22 cellular contexts compared by ENCODE assay signal in genomic region chr10:75353183-75353582, GRCh38. TPM values are rescaled to one million over a fixed set of nuclear protein-coding genes. Genes with fewer than 3 reads are reported as not detected.
DNase-seq lines count a peak whose midpoint lies in the region; ATAC-seq and TF ChIP-seq lines count a peak whose summit lies in the region.
"Had no signal": no experiment of that assay in that cellular context is flagged by ENCODE, and none has a peak within 500 bp of the region (broad histone marks: within the 10 kb centered on the region; RNA-seq: fewer than 3 reads in every experiment).

No MANE protein-coding gene starts in this region.

- H3K4me3 ChIP-seq in endodermal cell (ENCODE audit: low read length) (no peak overlapping the region), right lobe of liver (no peak overlapping the region), ovary (no peak overlapping the region)
- H3K4me3 ChIP-seq: BLaER1 had no signal

- H3K9me3 Mint-ChIP-seq in endodermal cell (no peaks in the 10 kb centered on the region), immature natural killer cell (no peaks in the 10 kb centered on the region)
- H3K9me3 Mint-ChIP-seq in activated T-helper 17 cell treated with anti-CD3 and anti-CD28 coated beads, Interleukin-2, amount 50 U/mL, for 72 hours, result no peaks in the 10 kb centered on the region
- H3K9me3 Mint-ChIP-seq: CD4-positive, alpha-beta T cell; HFFc6 had no signal

- no peak overlapping the region for H3K4me3 Mint-ChIP-seq in endodermal cell
- no peak overlapping the region for H3K4me3 Mint-ChIP-seq in activated T-helper 17 cell treated with anti-CD3 and anti-CD28 coated beads, Interleukin-2, amount 50 U/mL, for 72 hours
- H3K4me3 Mint-ChIP-seq in immature natural killer cell, result no peak overlapping the region
- H3K4me3 Mint-ChIP-seq: CD4-positive, alpha-beta T cell; HFFc6 had no signal

- TF ChIP-seq EP300 in ovary (IDR thresholded peaks at IDR 0.05), result no peak

- DNase-seq in endodermal cell (peak; percentile 37), right lobe of liver (no peak), ovary (peak in 3 of 5 donors; percentile 22 to 48 (median 45)), iPS-NIHi11 (ENCODE audit: low spot score) (no peak), sciatic nerve (ENCODE audit: low spot score) (no peak), immature natural killer cell (no peak)
- DNase-seq: CD4-positive, alpha-beta T cell; COR-L47; DMS79; H7; HFFc6; KBM-7; NCI-H1092; NCI-H1436; NCI-H187 treated with DMSO at 0.1 percent for 48 hours; NCI-H2107; NCI-H446 treated with DMSO at 0.1 percent for 48 hours; NCI-H526 treated with DMSO at 0.1 percent for 48 hours; OCI-M1 had no signal

- ATAC-seq in right lobe of liver, result peak in 3 of 4 donors; percentile 29 to 48 (median 34)
- no peak for ATAC-seq in activated T-helper 17 cell treated with anti-CD3 and anti-CD28 coated beads, Interleukin-2, amount 50 U/mL, for 72 hours (replicated peaks)
- no peak for ATAC-seq in sciatic nerve

- H3K27me3 Mint-ChIP-seq in endodermal cell (ENCODE audit: insufficient read depth), result peaks cover 3% of the 10 kb centered on the region
- H3K27me3 Mint-ChIP-seq in activated T-helper 17 cell treated with anti-CD3 and anti-CD28 coated beads, Interleukin-2, amount 50 U/mL, for 72 hours, result peaks cover 6% of the 10 kb centered on the region
- H3K27me3 Mint-ChIP-seq in immature natural killer cell (ENCODE audit: low read depth in 3 of 3), result peaks cover 3 to 13% (median 3%) of the 10 kb centered on the region in 3 donors

- H3K27ac Mint-ChIP-seq in endodermal cell (no peak overlapping the region), immature natural killer cell (no peak overlapping the region)
- H3K27ac Mint-ChIP-seq in activated T-helper 17 cell treated with anti-CD3 and anti-CD28 coated beads, Interleukin-2, amount 50 U/mL, for 72 hours, result no peak overlapping the region
- H3K27ac Mint-ChIP-seq: CD4-positive, alpha-beta T cell; HFFc6 had no signal

- no peak for TF ChIP-seq POLR2A in right lobe of liver (IDR thresholded peaks at IDR 0.05)
- TF ChIP-seq POLR2A in ovary (IDR thresholded peaks at IDR 0.05), result no peak

- H3K27me3 ChIP-seq in endodermal cell (ENCODE audit: control insufficient read depth, insufficient read depth, low read length, poor library complexity, severe bottlenecking) (no peaks in the 10 kb centered on the region), right lobe of liver (no peaks in the 10 kb centered on the region), ovary (no peaks in the 10 kb centered on the region)
- H3K27me3 ChIP-seq: BLaER1 had no signal

- H3K36me3 Mint-ChIP-seq in endodermal cell (ENCODE audit: low read depth) (no peaks in the 10 kb centered on the region), immature natural killer cell (no peaks in the 10 kb centered on the region)
- no peaks in the 10 kb centered on the region for H3K36me3 Mint-ChIP-seq in activated T-helper 17 cell treated with anti-CD3 and anti-CD28 coated beads, Interleukin-2, amount 50 U/mL, for 72 hours (ENCODE audit: low read depth)

- intact Hi-C loops in right lobe of liver (cut with DNase I), result no loop called here
- intact Hi-C loops in ovary (cut with DNase I), result no loop called here
- intact Hi-C loops in sciatic nerve (cut with DNase I), result no loop called here

- no peak overlapping the region for H3K9ac ChIP-seq in endodermal cell (ENCODE audit: extremely low read depth, low read length, poor library complexity, severe bottlenecking)
- H3K9ac ChIP-seq: BLaER1 had no signal

- H3K4me1 Mint-ChIP-seq in endodermal cell (no peaks in the 10 kb centered on the region), immature natural killer cell (no peaks in the 10 kb centered on the region)
- H3K4me1 Mint-ChIP-seq in activated T-helper 17 cell treated with anti-CD3 and anti-CD28 coated beads, Interleukin-2, amount 50 U/mL, for 72 hours, result no peaks in the 10 kb centered on the region

- H3K4me1 ChIP-seq in endodermal cell (ENCODE audit: control insufficient read depth, insufficient read depth, low read length) (no peaks in the 10 kb centered on the region), right lobe of liver (no peaks in the 10 kb centered on the region), ovary (ENCODE audit: insufficient read depth) (peaks cover 5% of the 10 kb centered on the region)
- H3K4me1 ChIP-seq: BLaER1 had no signal

- no peaks in the 10 kb centered on the region for H3K36me3 ChIP-seq in endodermal cell (ENCODE audit: control insufficient read depth, insufficient read depth, low read length)
- no peaks in the 10 kb centered on the region for H3K36me3 ChIP-seq in right lobe of liver
- H3K36me3 ChIP-seq in ovary, result no peaks in the 10 kb centered on the region
- H3K36me3 ChIP-seq: BLaER1 had no signal

- H3K9me3 ChIP-seq in endodermal cell (ENCODE audit: control insufficient read depth, low read length) (no peaks in the 10 kb centered on the region), right lobe of liver (no peaks in the 10 kb centered on the region), ovary (no peaks in the 10 kb centered on the region)

- H3K27ac ChIP-seq in endodermal cell (ENCODE audit: low read depth, low read length) (no peak overlapping the region), right lobe of liver (no peak overlapping the region), ovary (no peak overlapping the region)
- H3K27ac ChIP-seq: BLaER1, HL-60 had no signal

- TF ChIP-seq CTCF in endodermal cell (conservative IDR thresholded peaks at IDR 0.05) (no peak), right lobe of liver (IDR thresholded peaks at IDR 0.05) (no peak), ovary (IDR thresholded peaks at IDR 0.05) (no peak)

- 72 to 83% methylated on average over 5 to 7 of the region's 7 CpGs for WGBS in endodermal cell (ENCODE audit: insufficient coverage in 1 of 2, insufficient read length in 1 of 2), 2 experiments
- WGBS in right lobe of liver (ENCODE audit: insufficient coverage, low coverage, low lambda C conversion rate, missing lambda C conversion rate), result 33% methylated on average over 5 of the region's 7 CpGs
- 53 to 64% (median 55%) methylated on average over 7 of the region's 7 CpGs for WGBS in ovary, 3 donors

RNA-seq across cellular contexts. Expression of gene ZNF503, which starts 48.4 kb away (rescaled TPM):
- 1 to 10 TPM in 1 of 2 donors, under 1 TPM in 1; 0.40 to 1.1 TPM for total RNA-seq in endodermal cell
- polyA plus RNA-seq in endodermal cell (2013, experiment 1 of 2), result 67.9 TPM
- 68.5 TPM for polyA plus RNA-seq in endodermal cell (2013, experiment 2 of 2)
- total RNA-seq in right lobe of liver, result 1 to 10 TPM; 2.9 to 7.1 (median 5.4) TPM
- total RNA-seq in ovary, result 100 to 1,000 TPM in 3 of 7 donors, 10 to 100 TPM in 4; 33.4 to 221 (median 82.2) TPM
- 10 to 100 TPM; 21.1 to 86.1 TPM for polyA plus RNA-seq in ovary
- total RNA-seq in activated T-helper 17 cell treated with anti-CD3 and anti-CD28 coated beads, Interleukin-2, amount 50 U/mL, for 72 hours, result under 1 TPM; 0.13 to 0.30 TPM
- total RNA-seq in sciatic nerve, result 30.2 TPM
- polyA plus RNA-seq in immature natural killer cell, result under 1 TPM; 0.05 to 0.09 (median 0.07) TPM

Comparison
In these comparisons a context has a peak if more than half of its experiments do, and no peak if none do; other contexts are left out.
1. DNase-seq: peak in endodermal cell (single experiment) and ovary (3 of 5); none in right lobe of liver (0 of 3), iPS-NIHi11 (single experiment), sciatic nerve (single experiment) and immature natural killer cell (0 of 3).
2. ATAC-seq: peak in right lobe of liver (3 of 4); none in activated T-helper 17 cell treated with anti-CD3 and anti-CD28 coated beads, Interleukin-2, amount 50 U/mL, for 72 hours (single experiment) and sciatic nerve (single experiment).